ENCODE assay signal across 13 cellular contexts in genomic region chr11:33842236-33842915, GRCh38. TPM values are rescaled to one million over a fixed set of nuclear protein-coding genes. Genes with fewer than 3 reads are reported as not detected.
A peak's percentile ranks its signal among the peaks of the same experiment; 100 is the strongest.
DNase-seq lines count a peak whose midpoint lies in the region; ATAC-seq and TF ChIP-seq lines count a peak whose summit lies in the region.
"Had no signal": no experiment of that assay in that cellular context is flagged by ENCODE, and none has a peak within 500 bp of the region (broad histone marks: within the 10 kb centered on the region; RNA-seq: fewer than 3 reads in every experiment).

No MANE protein-coding gene starts in this region.

- H3K4me1 Mint-ChIP-seq in GM23338 (no peaks in the 10 kb centered on the region), osteocyte (ENCODE audit: unreplicated experiment) (no peaks in the 10 kb centered on the region)
- H3K4me1 Mint-ChIP-seq: CD4-positive, CD25-positive, alpha-beta regulatory T cell had no signal

- H3K4me1 ChIP-seq in GM23338 (ENCODE audit: insufficient read depth): peaks cover 6% of the 10 kb centered on the region; the same call in 1 of the 2 replicates

- no peak for TF ChIP-seq CTCF in GM23338 (conservative IDR thresholded peaks at IDR 0.05; ENCODE audit: low read depth in 2 of 2)
- TF ChIP-seq CTCF in osteocyte (IDR thresholded peaks at IDR 0.05): no peak

- H3K9me3 Mint-ChIP-seq in GM23338 (no peaks in the 10 kb centered on the region), osteocyte (ENCODE audit: unreplicated experiment) (no peaks in the 10 kb centered on the region)

- H2AFZ ChIP-seq in GM23338: no peak overlapping the region

- DNase-seq in GM23338 (ENCODE audit: low spot score) (peak; percentile 22), LHCN-M2 (ENCODE audit: low read depth) (peak; percentile 3), NCI-H526 treated with DMSO at 0.1 percent for 48 hours (lab: John Stamatoyannopoulos, UW) (peak; percentile 52), caudate nucleus (lab: John Stamatoyannopoulos, UW) (peak in 15 of 61 donors; percentile 11 to 51 (median 27)), RKO (ENCODE audit: low spot score) (no peak), iPS-NIHi7 (ENCODE audit: extremely low spot score) (no peak), osteocyte (ENCODE audit: extremely low spot score, unreplicated experiment) (no peak)
- DNase-seq: CD4-positive, CD25-positive, alpha-beta regulatory T cell; IMR-90; NCI-H524 had no signal

- H3K27ac Mint-ChIP-seq in GM23338 (no peak overlapping the region), osteocyte (ENCODE audit: unreplicated experiment) (no peak overlapping the region)
- H3K27ac Mint-ChIP-seq: CD4-positive, CD25-positive, alpha-beta regulatory T cell had no signal

- H3K27ac ChIP-seq in GM23338 (ENCODE audit: low read depth) (no peak overlapping the region), caudate nucleus (ENCODE audit: low read depth, low read length) (peak overlapping the region; percentile 52)
- H3K27ac ChIP-seq: SK-N-MC had no signal

- ATAC-seq in GM23338 (peak; percentile 34; the same call in 2 of the 3 replicates), HG02610 (IDR thresholded peaks at IDR 0.05; ENCODE audit: unreplicated experiment) (no peak)
- ATAC-seq: HCT116 had no signal

- H3K36me3 Mint-ChIP-seq in GM23338 (ENCODE audit: low read depth) (no peaks in the 10 kb centered on the region), osteocyte (ENCODE audit: unreplicated experiment) (no peaks in the 10 kb centered on the region)
- H3K36me3 Mint-ChIP-seq: CD4-positive, CD25-positive, alpha-beta regulatory T cell had no signal

- H4K20me1 ChIP-seq in GM23338 (replicated peaks; ENCODE audit: insufficient read depth): no peaks in the 10 kb centered on the region

- H3F3A ChIP-seq in GM23338 (replicated peaks; ENCODE audit: low read depth): no peaks in the 10 kb centered on the region

- H3K27me3 Mint-ChIP-seq in GM23338 (ENCODE audit: insufficient read depth, low read depth, poor library complexity) (peaks cover 7% of the 10 kb centered on the region), osteocyte (ENCODE audit: unreplicated experiment) (peaks cover 67% of the 10 kb centered on the region)

- no peak overlapping the region for H3K4me3 ChIP-seq in GM23338
- H3K4me3 ChIP-seq: SK-N-MC had no signal

- no peak overlapping the region for H3K4me2 ChIP-seq in GM23338

- no peaks in the 10 kb centered on the region for H3K79me2 ChIP-seq in GM23338 (replicated peaks; ENCODE audit: insufficient read depth)

- H3K9me2 ChIP-seq in GM23338 (ENCODE audit: insufficient read depth): no peaks in the 10 kb centered on the region

- no peaks in the 10 kb centered on the region for H3K27me3 ChIP-seq in GM23338 (ENCODE audit: insufficient read depth)

- H3K36me3 ChIP-seq in GM23338 (ENCODE audit: insufficient read depth): no peaks in the 10 kb centered on the region

- H3K4me3 Mint-ChIP-seq in GM23338 (no peak overlapping the region), osteocyte (ENCODE audit: unreplicated experiment) (no peak overlapping the region)
- H3K4me3 Mint-ChIP-seq: CD4-positive, CD25-positive, alpha-beta regulatory T cell had no signal

TF ChIP-seq in GM23338, 12 proteins besides CTCF, POLR2A, EP300 and RAD21 (continues in another document):
- TF ChIP-seq NANOG (IDR thresholded peaks at IDR 0.05; ENCODE audit: borderline replicate concordance) (no peak), POLR2AphosphoS5 (IDR thresholded peaks at IDR 0.05; ENCODE audit: low read depth) (no peak), ZNF331 (CRISPR knock-in tag; IDR thresholded peaks at IDR 0.05; ENCODE audit: low read depth) (no peak), CREB1 (CRISPR knock-in tag; IDR thresholded peaks at IDR 0.05; ENCODE audit: low read depth) (no peak), STAT1 (IDR thresholded peaks at IDR 0.05; ENCODE audit: unreplicated experiment) (no peak), ZNF114 (CRISPR knock-in tag; IDR thresholded peaks at IDR 0.05) (no peak), JUNB (IDR thresholded peaks at IDR 0.05; ENCODE audit: unreplicated experiment) (no peak), EZH2 (IDR thresholded peaks at IDR 0.05; ENCODE audit: low read depth, unreplicated experiment) (no peak), ETS1 (IDR thresholded peaks at IDR 0.05) (no peak)
- TF ChIP-seq, protein P1, sequence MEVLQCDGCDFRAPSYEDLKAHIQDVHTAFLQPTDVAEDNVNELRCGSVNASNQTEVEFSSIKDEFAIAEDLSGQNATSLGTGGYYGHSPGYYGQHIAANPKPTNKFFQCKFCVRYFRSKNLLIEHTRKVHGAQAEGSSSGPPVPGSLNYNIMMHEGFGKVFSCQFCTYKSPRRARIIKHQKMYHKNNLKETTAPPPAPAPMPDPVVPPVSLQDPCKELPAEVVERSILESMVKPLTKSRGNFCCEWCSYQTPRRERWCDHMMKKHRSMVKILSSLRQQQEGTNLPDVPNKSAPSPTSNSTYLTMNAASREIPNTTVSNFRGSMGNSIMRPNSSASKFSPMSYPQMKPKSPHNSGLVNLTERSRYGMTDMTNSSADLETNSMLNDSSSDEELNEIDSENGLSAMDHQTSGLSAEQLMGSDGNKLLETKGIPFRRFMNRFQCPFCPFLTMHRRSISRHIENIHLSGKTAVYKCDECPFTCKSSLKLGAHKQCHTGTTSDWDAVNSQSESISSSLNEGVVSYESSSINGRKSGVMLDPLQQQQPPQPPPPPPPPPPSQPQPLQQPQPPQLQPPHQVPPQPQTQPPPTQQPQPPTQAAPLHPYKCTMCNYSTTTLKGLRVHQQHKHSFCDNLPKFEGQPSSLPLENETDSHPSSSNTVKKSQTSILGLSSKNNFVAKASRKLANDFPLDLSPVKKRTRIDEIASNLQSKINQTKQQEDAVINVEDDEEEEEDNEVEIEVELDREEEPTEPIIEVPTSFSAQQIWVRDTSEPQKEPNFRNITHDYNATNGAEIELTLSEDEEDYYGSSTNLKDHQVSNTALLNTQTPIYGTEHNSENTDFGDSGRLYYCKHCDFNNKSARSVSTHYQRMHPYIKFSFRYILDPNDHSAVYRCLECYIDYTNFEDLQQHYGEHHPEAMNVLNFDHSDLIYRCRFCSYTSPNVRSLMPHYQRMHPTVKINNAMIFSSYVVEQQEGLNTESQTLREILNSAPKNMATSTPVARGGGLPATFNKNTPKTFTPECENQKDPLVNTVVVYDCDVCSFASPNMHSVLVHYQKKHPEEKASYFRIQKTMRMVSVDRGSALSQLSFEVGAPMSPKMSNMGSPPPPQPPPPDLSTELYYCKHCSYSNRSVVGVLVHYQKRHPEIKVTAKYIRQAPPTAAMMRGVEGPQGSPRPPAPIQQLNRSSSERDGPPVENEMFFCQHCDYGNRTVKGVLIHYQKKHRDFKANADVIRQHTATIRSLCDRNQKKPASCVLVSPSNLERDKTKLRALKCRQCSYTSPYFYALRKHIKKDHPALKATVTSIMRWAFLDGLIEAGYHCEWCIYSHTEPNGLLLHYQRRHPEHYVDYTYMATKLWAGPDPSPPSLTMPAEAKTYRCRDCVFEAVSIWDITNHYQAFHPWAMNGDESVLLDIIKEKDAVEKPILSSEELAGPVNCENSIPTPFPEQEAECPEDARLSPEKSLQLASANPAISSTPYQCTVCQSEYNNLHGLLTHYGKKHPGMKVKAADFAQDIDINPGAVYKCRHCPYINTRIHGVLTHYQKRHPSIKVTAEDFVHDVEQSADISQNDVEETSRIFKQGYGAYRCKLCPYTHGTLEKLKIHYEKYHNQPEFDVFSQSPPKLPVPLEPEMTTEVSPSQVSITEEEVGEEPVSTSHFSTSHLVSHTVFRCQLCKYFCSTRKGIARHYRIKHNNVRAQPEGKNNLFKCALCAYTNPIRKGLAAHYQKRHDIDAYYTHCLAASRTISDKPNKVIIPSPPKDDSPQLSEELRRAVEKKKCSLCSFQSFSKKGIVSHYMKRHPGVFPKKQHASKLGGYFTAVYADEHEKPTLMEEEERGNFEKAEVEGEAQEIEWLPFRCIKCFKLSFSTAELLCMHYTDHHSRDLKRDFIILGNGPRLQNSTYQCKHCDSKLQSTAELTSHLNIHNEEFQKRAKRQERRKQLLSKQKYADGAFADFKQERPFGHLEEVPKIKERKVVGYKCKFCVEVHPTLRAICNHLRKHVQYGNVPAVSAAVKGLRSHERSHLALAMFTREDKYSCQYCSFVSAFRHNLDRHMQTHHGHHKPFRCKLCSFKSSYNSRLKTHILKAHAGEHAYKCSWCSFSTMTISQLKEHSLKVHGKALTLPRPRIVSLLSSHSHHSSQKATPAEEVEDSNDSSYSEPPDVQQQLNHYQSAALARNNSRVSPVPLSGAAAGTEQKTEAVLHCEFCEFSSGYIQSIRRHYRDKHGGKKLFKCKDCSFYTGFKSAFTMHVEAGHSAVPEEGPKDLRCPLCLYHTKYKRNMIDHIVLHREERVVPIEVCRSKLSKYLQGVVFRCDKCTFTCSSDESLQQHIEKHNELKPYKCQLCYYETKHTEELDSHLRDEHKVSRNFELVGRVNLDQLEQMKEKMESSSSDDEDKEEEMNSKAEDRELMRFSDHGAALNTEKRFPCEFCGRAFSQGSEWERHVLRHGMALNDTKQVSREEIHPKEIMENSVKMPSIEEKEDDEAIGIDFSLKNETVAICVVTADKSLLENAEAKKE (CRISPR knock-in tag; IDR thresholded peaks at IDR 0.05): no peak

RNA-seq across cellular contexts. Expression of gene LMO2, which starts 49.5 kb away (rescaled TPM):
- total RNA-seq in GM23338 (2014; rRNA removed; shearing (Covaris generic)): 3.1 and 3.9 TPM in 2 replicates
- polyA plus RNA-seq in GM23338 (2016; fragmentation: Nextera tagmentation; extraction: Ambion mirVana): 1.4 and 2.7 TPM in 2 replicates
- total RNA-seq in LHCN-M2 (2014; rRNA removed): 0.83 and 3.4 TPM in 2 replicates
- polyA plus RNA-seq in LHCN-M2 (2012): 0.47 TPM
- total RNA-seq in osteocyte: 0.55 and 0.70 TPM in 2 replicates
- total RNA-seq: IMR-90 had no signal
- polyA plus RNA-seq: IMR-90 had no signal

Comparison
In these comparisons a context has a peak if more than half of its experiments do, and no peak if none do; other contexts are left out.
1. DNase-seq: peak in GM23338 (single experiment), LHCN-M2 (single experiment) and NCI-H526 treated with DMSO at 0.1 percent for 48 hours (single experiment); none in RKO (single experiment), iPS-NIHi7 (single experiment) and osteocyte (single experiment).